In genomic region chr14:72024043-72024407, GRCh38 we compare ENCODE assay signal across 8 cellular contexts.
DNase-seq lines count a peak whose midpoint lies in the region; ATAC-seq, FAIRE-seq and TF ChIP-seq lines count a peak whose summit lies in the region.

No MANE protein-coding gene starts in this region.

- WGBS in pancreas, 2 donors: 13 to 15% methylated on average over 6 of the region's 6 CpGs

- no peak overlapping the region for H3K4me3 ChIP-seq in GM12865 (ENCODE audit: low read depth, low read length)
- no peak overlapping the region for H3K4me3 ChIP-seq in MG63
- H3K4me3 ChIP-seq in WI38 (ENCODE audit: low read depth, low read length): no peak overlapping the region
- H3K4me3 ChIP-seq in pancreas: no peak overlapping the region

- no peak overlapping the region for H3K27ac ChIP-seq in pancreas

- no peak for FAIRE-seq in pancreas (lab: Jason Lieb, UNC)

- no peaks in the 10 kb centered on the region for H3K4me1 ChIP-seq in pancreas

- H3K27me3 ChIP-seq in MG63 (no peaks in the 10 kb centered on the region; the same call in 1 of the 2 replicates), pancreas (peaks cover 0 to 5% (median 0%) of the 10 kb centered on the region in 4 donors)

- DNase-seq in GM12865 (ENCODE audit: low read depth) (peak; percentile 81), MG63 (peak; percentile 4), pancreas (peak in 4 of 6 donors; percentile 16 to 39 (median 17)), NCI-H446 treated with DMSO at 0.1 percent for 48 hours (lab: John Stamatoyannopoulos, UW) (no peak)

- no peaks in the 10 kb centered on the region for H3K36me3 ChIP-seq in MG63
- no peaks in the 10 kb centered on the region for H3K36me3 ChIP-seq in pancreas

- intact Hi-C loops in pancreas (cut with DNase I): loop anchor here in 1 of 3 donors (10.0 kb wide), 1 partner anchor 271 kb away; no protein-coding TSS in a partner anchor

- TF ChIP-seq CTCF in GM12865 (IDR thresholded peaks at IDR 0.05; ENCODE audit: insufficient read depth, low read depth, low read length, missing control alignments): peak; percentile 72
- TF ChIP-seq CTCF in WI38 (IDR thresholded peaks at IDR 0.05; ENCODE audit: low read depth, low read length): peak; percentile 45
- TF ChIP-seq CTCF in pancreas (IDR thresholded peaks at IDR 0.05): peak; percentile 34 to 60 (median 54)

- H3K9me3 ChIP-seq in MG63 (no peaks in the 10 kb centered on the region), pancreas (no peaks in the 10 kb centered on the region)

- peak; percentile 84 for ATAC-seq in esophagus mucosa
- peak; percentile 55 to 85 (median 75) for ATAC-seq in pancreas
- no peak for ATAC-seq in GM19467 (IDR thresholded peaks at IDR 0.05; ENCODE audit: unreplicated experiment)
- ATAC-seq in HG02623 (IDR thresholded peaks at IDR 0.05; ENCODE audit: unreplicated experiment): no peak

Comparison
In these comparisons a context has a peak if more than half of its experiments do, and no peak if none do; other contexts are left out.
1. ATAC-seq: peak in esophagus mucosa (single experiment) and pancreas (4 of 4); none in GM19467 (single experiment) and HG02623 (single experiment).
2. Peak in every context shown above with its lines, with median percentiles within 50 percentile points of each other: CTCF ChIP-seq.